25 cellular contexts compared by ENCODE assay signal in genomic region chr14:81110186-81110585, GRCh38.
"Had no signal": no experiment of that assay in that cellular context is flagged by ENCODE, and none has a peak within 500 bp of the region (broad histone marks: within the 10 kb centered on the region; RNA-seq: fewer than 3 reads in every experiment).

No MANE protein-coding gene starts in this region.

- H3K4me3 ChIP-seq: neural progenitor cell, ovary, psoas muscle, right lobe of liver, sigmoid colon, suprapubic skin, testis, tibial artery, transverse colon, upper lobe of right lung, uterus had no signal

- H3K36me3 ChIP-seq: neural progenitor cell, ovary, sigmoid colon, suprapubic skin, tibial artery, transverse colon, upper lobe of right lung, uterus had no signal

- H3K9me3 ChIP-seq: ovary, psoas muscle, right lobe of liver, sigmoid colon, suprapubic skin, testis, tibial artery, transverse colon, upper lobe of right lung, uterus had no signal

- H3K27me3 ChIP-seq: neural progenitor cell, ovary, right lobe of liver, sigmoid colon, suprapubic skin, testis, tibial artery, transverse colon, upper lobe of right lung, uterus had no signal

- DNase-seq: natural killer cell; occipital lobe; ovary; posterior cingulate gyrus; psoas muscle; right cardiac atrium; right lobe of liver; sigmoid colon; small intestine; stimulated activated CD4-positive, alpha-beta T cell treated with anti-CD3 and anti-CD28 coated beads, Interleukin-1b, Interleukin-23, amount 100 ng/mL, for 48 hours; stimulated activated CD4-positive, alpha-beta T cell treated with anti-CD3 and anti-CD28 coated beads, Interleukin-4, amount 100 ng/mL, for 1 hour; stimulated activated CD4-positive, alpha-beta T cell treated with anti-CD3 and anti-CD28 coated beads, Interleukin-4, amount 100 ng/mL, for 4 hours; stimulated activated CD8-positive, alpha-beta memory T cell treated with anti-CD3 and anti-CD28 coated beads, Interleukin-4, amount 100 ng/mL, for 48 hours; stimulated activated naive CD4-positive, alpha-beta T cell; stimulated activated naive CD8-positive, alpha-beta T cell treated with anti-CD3 and anti-CD28 coated beads, Interleukin-15, amount 100 ng/mL, for 72 hours; stimulated activated naive CD8-positive, alpha-beta T cell treated with anti-CD3 and anti-CD28 coated beads, Interleukin-15, Interleukin-2, amounts not matched to agents 100 U/mL and 50 U/mL, for 24 hours; substantia nigra; testis; tibial artery; transverse colon; upper lobe of right lung; uterus had no signal

- H3K27ac ChIP-seq: neural progenitor cell, ovary, parathyroid adenoma, psoas muscle, right lobe of liver, sigmoid colon, suprapubic skin, testis, tibial artery, transverse colon, upper lobe of right lung, uterus had no signal
